ENCODE assay signal across 8 cellular contexts in the genomic region with DNA sequence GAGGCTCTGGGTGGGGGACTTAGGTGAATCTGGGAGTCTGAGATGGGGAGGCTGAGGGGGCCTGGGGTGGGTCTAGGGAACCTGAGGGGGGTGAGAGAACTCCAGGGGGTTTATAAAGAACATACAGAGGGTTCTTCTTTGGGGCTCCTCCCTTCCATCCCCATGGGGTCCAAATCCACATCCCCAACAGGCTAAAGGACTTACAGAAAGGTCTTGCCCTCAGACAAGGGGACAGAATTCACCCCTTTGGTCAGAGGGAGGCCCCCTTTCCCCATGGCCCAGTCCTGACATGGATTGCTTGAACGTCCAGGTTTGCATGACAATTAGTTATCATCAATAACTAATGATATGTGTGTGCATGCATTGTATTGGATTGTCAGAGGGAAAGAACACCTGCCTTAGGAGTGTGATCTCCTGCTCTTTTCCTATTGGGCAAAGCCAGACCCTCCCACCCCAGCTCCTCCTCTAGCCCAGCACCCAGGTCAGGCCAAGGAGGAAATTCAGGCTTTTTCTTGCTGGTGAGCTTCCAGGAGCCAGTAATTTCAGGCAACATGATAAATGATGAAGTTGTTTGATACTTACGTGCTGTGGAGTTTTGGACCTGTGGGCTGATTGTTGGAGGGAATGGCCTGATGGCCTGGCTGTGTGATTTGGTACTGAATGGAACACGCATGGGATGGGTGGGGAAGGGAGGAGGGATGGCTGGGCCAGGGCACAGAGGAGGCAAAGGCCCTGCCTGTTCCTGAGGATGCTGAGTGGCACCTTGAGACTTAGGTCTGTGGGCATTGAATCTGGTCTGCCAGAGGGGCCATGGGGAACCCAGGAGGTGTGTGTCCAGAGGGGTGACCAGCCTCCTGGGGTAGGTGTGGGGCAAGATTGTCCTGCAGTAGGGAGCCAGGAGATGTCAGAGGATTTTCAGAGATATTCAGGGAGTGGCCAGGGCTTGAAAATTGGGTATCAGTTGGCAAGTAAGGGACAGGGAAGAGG. TPM values are rescaled to one million over a fixed set of nuclear protein-coding genes. Genes with fewer than 3 reads are reported as not detected.
DNase-seq lines count a peak whose midpoint lies in the region; ATAC-seq and TF ChIP-seq lines count a peak whose summit lies in the region.

No MANE protein-coding gene starts in this region.

- H3K9me2 ChIP-seq in PC-9 (ENCODE audit: insufficient read depth), result no peaks in the 10 kb centered on the region

- 25 to 29% methylated on average over 3 of the region's 3 CpGs for WGBS in esophagus, 2 donors
- WGBS in prostate gland, result 19% methylated on average over 3 of the region's 3 CpGs

- no peaks in the 10 kb centered on the region for H3K27me3 Mint-ChIP-seq in activated naive CD4-positive, alpha-beta T cell treated with anti-CD3 and anti-CD28 coated beads for 36 hours (ENCODE audit: low read depth)

- H3K9me3 Mint-ChIP-seq in activated naive CD4-positive, alpha-beta T cell treated with anti-CD3 and anti-CD28 coated beads for 36 hours, result no peaks in the 10 kb centered on the region

- TSS peak; percentile 25 for BruUV-seq in PC-9 (replicated peaks; lab: Mats Ljungman, UMichigan)

- H3K4me2 ChIP-seq in PC-9, result peak overlapping the region; percentile 92

- H2AFZ ChIP-seq in PC-9, result no peak overlapping the region

- CTCF ChIA-PET in activated naive CD4-positive, alpha-beta T cell treated with anti-CD3 and anti-CD28 coated beads for 36 hours (lab: Charles Lee), result no interaction called here
- CTCF ChIA-PET in PC-9 (lab: Charles Lee), result interaction anchor here (0.7 kb wide), 1 partner anchor 182 kb away, joined by 5 read pairs; no protein-coding TSS in a partner anchor

- H3K4me3 Mint-ChIP-seq in activated naive CD4-positive, alpha-beta T cell treated with anti-CD3 and anti-CD28 coated beads for 36 hours, result peak overlapping the region; percentile 81

- peak overlapping the region; percentile 69 for H3K27ac Mint-ChIP-seq in activated naive CD4-positive, alpha-beta T cell treated with anti-CD3 and anti-CD28 coated beads for 36 hours

- H3K4me1 ChIP-seq in PC-9 (replicated peaks; ENCODE audit: insufficient read depth), result peaks cover 18% of the 10 kb centered on the region
- peaks cover 0 to 17% of the 10 kb centered on the region in 2 donors for H3K4me1 ChIP-seq in esophagus (ENCODE audit: control insufficient read depth in 2 of 2, insufficient read depth in 2 of 2, low read length in 1 of 2)
- H3K4me1 ChIP-seq in prostate gland (replicated peaks), result peaks cover 3% of the 10 kb centered on the region

- peaks cover 3% of the 10 kb centered on the region; the same call in 1 of the 2 replicates for H4K20me1 ChIP-seq in PC-9 (ENCODE audit: insufficient read depth)

- H3K9me3 ChIP-seq in PC-9 (ENCODE audit: insufficient read depth, low read depth), result no peaks in the 10 kb centered on the region
- no peaks in the 10 kb centered on the region for H3K9me3 ChIP-seq in esophagus (ENCODE audit: control insufficient read depth in 2 of 2, insufficient read depth in 1 of 2, low read depth in 1 of 2, low read length in 1 of 2)
- no peaks in the 10 kb centered on the region for H3K9me3 ChIP-seq in prostate gland

- no peak for TF ChIP-seq POLR2A in prostate gland (IDR thresholded peaks at IDR 0.05)

- H3K27ac ChIP-seq in PC-9 (no peak overlapping the region), esophagus (ENCODE audit: low read depth in 2 of 2, low read length in 1 of 2) (peak overlapping the region; percentile 30 to 81), prostate gland (peak overlapping the region; percentile 81 to 88)

- intact Hi-C loops in activated naive CD4-positive, alpha-beta T cell treated with anti-CD3 and anti-CD28 coated beads for 36 hours (cut with micrococcal nuclease), result loop anchor here (2.0 kb wide), 3 partner anchors 45 to 357 kb away; a partner anchor contains a TSS
- intact Hi-C loops in PC-9 (cut with micrococcal nuclease; ENCODE audit: unreplicated experiment), result loop anchor here (2.0 kb wide), 1 partner anchor 41 kb away; no protein-coding TSS in a partner anchor
- intact Hi-C loops in prostate gland (cut with DNase I), result no loop called here

- TF ChIP-seq CTCF in PC-9 (conservative IDR thresholded peaks at IDR 0.05) (no peak), prostate gland (IDR thresholded peaks at IDR 0.05) (no peak)

- H3K4me1 Mint-ChIP-seq in activated naive CD4-positive, alpha-beta T cell treated with anti-CD3 and anti-CD28 coated beads for 36 hours (ENCODE audit: low read depth), result peaks cover 23% of the 10 kb centered on the region

- H3K36me3 ChIP-seq in PC-9 (ENCODE audit: low read depth) (no peaks in the 10 kb centered on the region), esophagus (ENCODE audit: control insufficient read depth in 2 of 2, insufficient read depth in 2 of 2, low read length in 1 of 2) (no peaks in the 10 kb centered on the region), prostate gland (no peaks in the 10 kb centered on the region)

- peaks cover 38% of the 10 kb centered on the region for H3K79me2 ChIP-seq in PC-9 (ENCODE audit: low read depth)

- H3F3A ChIP-seq in PC-9 (ENCODE audit: insufficient read depth, low read depth), result peaks cover 21% of the 10 kb centered on the region

- no peak for ATAC-seq in HG03025 (IDR thresholded peaks at IDR 0.05; ENCODE audit: low FRiP score, unreplicated experiment)

- no peaks in the 10 kb centered on the region for H3K36me3 Mint-ChIP-seq in activated naive CD4-positive, alpha-beta T cell treated with anti-CD3 and anti-CD28 coated beads for 36 hours (ENCODE audit: low read depth)

- peak overlapping the region; percentile 94 for H3K4me3 ChIP-seq in PC-9
- H3K4me3 ChIP-seq in esophagus (ENCODE audit: low read depth in 1 of 2, low read length in 2 of 2), result peak overlapping the region; percentile 63 to 66
- peak overlapping the region; percentile 70 to 88 for H3K4me3 ChIP-seq in prostate gland

- POLR2A ChIA-PET in PC-9 (lab: Charles Lee; ENCODE audit: unreplicated experiment), result interaction anchor here (0.7 kb wide), 1 partner anchor 114 kb away, joined by 14 read pairs; no protein-coding TSS in a partner anchor

- DNase-seq in activated naive CD4-positive, alpha-beta T cell treated with anti-CD3 and anti-CD28 coated beads for 36 hours, result peak; percentile 22
- DNase-seq in activated naive CD4-positive, alpha-beta T cell treated with Interleukin-2 at 50 U/mL for 16 hours, result no peak
- DNase-seq in PC-9 (peak; percentile 50 to 54), prostate gland (ENCODE audit: low spot score) (peak; percentile 36), A172 (ENCODE audit: low spot score) (no peak), NOMO-1 (lab: John Stamatoyannopoulos, UW; ENCODE audit: unreplicated experiment in 2 of 2) (no peak)

- H3K27me3 ChIP-seq in PC-9 (ENCODE audit: insufficient read depth, low read depth) (no peaks in the 10 kb centered on the region), esophagus (ENCODE audit: control insufficient read depth in 1 of 2, insufficient read depth in 2 of 2, low read length in 2 of 2) (no peaks in the 10 kb centered on the region), prostate gland (replicated peaks; ENCODE audit: insufficient read depth) (no peaks in the 10 kb centered on the region)

RNA-seq across cellular contexts. Expression of a gene that starts 1.1 kb away (rescaled TPM):
- 10 to 100 TPM in 1 of 2 experiments, 1 to 10 TPM in 1; 8.9 to 12.0 TPM for total RNA-seq in activated naive CD4-positive, alpha-beta T cell treated with anti-CD3 and anti-CD28 coated beads for 36 hours
- 11.8 and 12.5 TPM in 2 replicates for total RNA-seq in PC-9 (2021)
- polyA plus RNA-seq in esophagus, result 1 to 10 TPM; 1.8 to 2.0 TPM
- total RNA-seq in prostate gland, result 10 to 100 TPM in 1 of 2 donors, 1 to 10 TPM in 1; 9.1 to 18.4 TPM
- 2.5 and 5.3 TPM in 2 replicates for total RNA-seq in A172 (2014; rRNA removed; shearing (Covaris generic))

RNA-seq across cellular contexts. Expression of a gene that starts 25.3 kb away (rescaled TPM):
- under 1 TPM; 0.21 to 0.40 TPM for total RNA-seq in activated naive CD4-positive, alpha-beta T cell treated with anti-CD3 and anti-CD28 coated beads for 36 hours
- total RNA-seq in PC-9 (2021), result 0.65 and 2.5 TPM in 2 replicates
- polyA plus RNA-seq in esophagus, result under 1 TPM; 0.41 to 0.71 TPM
- 1 to 10 TPM in 1 of 2 donors, under 1 TPM in 1; 0.27 to 3.6 TPM for total RNA-seq in prostate gland
- total RNA-seq in A172 (2014; rRNA removed; shearing (Covaris generic)), result 5.2 and 5.4 TPM in 2 replicates

RNA-seq across cellular contexts. Expression of a gene that starts 31.3 kb away (rescaled TPM):
- total RNA-seq in activated naive CD4-positive, alpha-beta T cell treated with anti-CD3 and anti-CD28 coated beads for 36 hours, result not detected
- total RNA-seq in PC-9 (2021), result 0.46 and 2.8 TPM in 2 replicates
- polyA plus RNA-seq in esophagus, result 10 to 100 TPM in 1 of 2 donors, 1 to 10 TPM in 1; 2.8 to 11.1 TPM
- 10 to 100 TPM in 1 of 2 donors, 1 to 10 TPM in 1; 2.6 to 12.6 TPM for total RNA-seq in prostate gland
- total RNA-seq in A172 (2014; rRNA removed; shearing (Covaris generic)), result 29.3 and 55.9 TPM in 2 replicates

RNA-seq across cellular contexts. Expression of a gene that starts 45.5 kb away (rescaled TPM):
- 1 to 10 TPM; 4.0 to 4.2 TPM for total RNA-seq in activated naive CD4-positive, alpha-beta T cell treated with anti-CD3 and anti-CD28 coated beads for 36 hours
- total RNA-seq in PC-9 (2021) (13.3 and 16.6 TPM in 2 replicates), prostate gland (10 to 100 TPM in 1 of 2 donors, 1 to 10 TPM in 1; 6.7 to 24.4 TPM)
- polyA plus RNA-seq in esophagus, result 1 to 10 TPM; 2.1 to 4.0 TPM
- total RNA-seq in A172 (2014; rRNA removed; shearing (Covaris generic)), result 0.98 and 1.4 TPM in 2 replicates

RNA-seq across cellular contexts. Expression of a gene that starts 49.3 kb away (rescaled TPM):
- total RNA-seq in activated naive CD4-positive, alpha-beta T cell treated with anti-CD3 and anti-CD28 coated beads for 36 hours, result 10 to 100 TPM; 62.9 to 68.5 TPM
- total RNA-seq in PC-9 (2021) (44.8 and 64.3 TPM in 2 replicates), prostate gland (100 to 1,000 TPM in 1 of 2 donors, 10 to 100 TPM in 1; 98.9 to 149 TPM)
- 10 to 100 TPM; 48.4 to 59.0 TPM for polyA plus RNA-seq in esophagus
- total RNA-seq in A172 (2014; rRNA removed; shearing (Covaris generic)), result 122 and 137 TPM in 2 replicates

Comparison
In these comparisons a context has a peak if more than half of its experiments do, and no peak if none do; other contexts are left out.
1. DNase-seq: peak in activated naive CD4-positive, alpha-beta T cell treated with anti-CD3 and anti-CD28 coated beads for 36 hours (single experiment), PC-9 (2 of 2) and prostate gland (single experiment); none in activated naive CD4-positive, alpha-beta T cell treated with Interleukin-2 at 50 U/mL for 16 hours (single experiment), A172 (single experiment) and NOMO-1 (0 of 2).
2. Peak in every context shown above with its lines, with median percentiles within 50 percentile points of each other: H3K4me3 ChIP-seq.